ENCODE assay signal across 7 cellular contexts in the genomic region with DNA sequence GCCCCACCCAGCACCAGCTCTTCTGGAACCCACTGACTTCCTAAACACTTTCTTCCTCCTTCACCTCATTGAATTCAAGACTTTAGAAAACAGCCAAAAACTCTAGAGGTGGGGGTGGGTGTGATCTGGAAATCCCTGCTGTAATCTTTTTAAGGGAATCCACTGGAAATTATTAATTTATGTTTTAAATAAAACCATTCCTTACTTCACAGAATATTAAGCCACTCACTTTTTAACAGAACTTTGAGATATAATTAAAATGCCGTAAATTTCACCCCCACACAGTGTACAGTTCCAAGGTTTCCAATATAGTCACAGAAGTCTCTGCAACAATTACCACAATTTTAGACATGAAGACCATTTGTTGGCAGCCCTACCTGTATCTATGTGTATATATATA. TPM values are rescaled to one million over a fixed set of nuclear protein-coding genes. Genes with fewer than 3 reads are reported as not detected.
"Had no signal": no experiment of that assay in that cellular context is flagged by ENCODE, and none has a peak within 500 bp of the region (broad histone marks: within the 10 kb centered on the region; RNA-seq: fewer than 3 reads in every experiment).

No MANE protein-coding gene starts in this region.

RNA-seq across cellular contexts. Expression of a gene that starts 30.8 kb away (rescaled TPM):
- total RNA-seq: stomach, testis, thoracic aorta, upper lobe of left lung, upper lobe of right lung, ureter, uterus had no signal
